ENCODE assay signal across 1 cellular context in the genomic region with DNA sequence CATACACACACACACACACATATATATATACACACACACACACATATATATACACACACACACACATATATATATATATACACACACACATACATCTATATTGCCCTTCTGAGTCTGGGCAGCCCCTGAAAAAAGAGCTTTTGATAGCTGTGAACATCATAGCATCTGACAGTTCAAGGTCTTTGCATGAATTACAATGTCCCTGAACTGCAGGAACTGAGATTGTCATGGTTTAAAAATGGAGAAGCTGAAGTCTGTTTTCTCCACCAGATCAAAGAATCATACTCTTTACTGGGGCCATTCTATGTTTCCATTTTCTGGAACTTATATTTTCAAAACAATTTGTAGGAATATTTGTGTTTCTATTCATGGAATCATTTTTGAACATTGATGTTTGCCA.
TF ChIP-seq lines count a peak whose summit lies in the region.

No MANE protein-coding gene starts in this region.

TF ChIP-seq in GM23338, 12 proteins besides CTCF, POLR2A, EP300 and RAD21 (continued from another document):
- TF ChIP-seq, protein P1, sequence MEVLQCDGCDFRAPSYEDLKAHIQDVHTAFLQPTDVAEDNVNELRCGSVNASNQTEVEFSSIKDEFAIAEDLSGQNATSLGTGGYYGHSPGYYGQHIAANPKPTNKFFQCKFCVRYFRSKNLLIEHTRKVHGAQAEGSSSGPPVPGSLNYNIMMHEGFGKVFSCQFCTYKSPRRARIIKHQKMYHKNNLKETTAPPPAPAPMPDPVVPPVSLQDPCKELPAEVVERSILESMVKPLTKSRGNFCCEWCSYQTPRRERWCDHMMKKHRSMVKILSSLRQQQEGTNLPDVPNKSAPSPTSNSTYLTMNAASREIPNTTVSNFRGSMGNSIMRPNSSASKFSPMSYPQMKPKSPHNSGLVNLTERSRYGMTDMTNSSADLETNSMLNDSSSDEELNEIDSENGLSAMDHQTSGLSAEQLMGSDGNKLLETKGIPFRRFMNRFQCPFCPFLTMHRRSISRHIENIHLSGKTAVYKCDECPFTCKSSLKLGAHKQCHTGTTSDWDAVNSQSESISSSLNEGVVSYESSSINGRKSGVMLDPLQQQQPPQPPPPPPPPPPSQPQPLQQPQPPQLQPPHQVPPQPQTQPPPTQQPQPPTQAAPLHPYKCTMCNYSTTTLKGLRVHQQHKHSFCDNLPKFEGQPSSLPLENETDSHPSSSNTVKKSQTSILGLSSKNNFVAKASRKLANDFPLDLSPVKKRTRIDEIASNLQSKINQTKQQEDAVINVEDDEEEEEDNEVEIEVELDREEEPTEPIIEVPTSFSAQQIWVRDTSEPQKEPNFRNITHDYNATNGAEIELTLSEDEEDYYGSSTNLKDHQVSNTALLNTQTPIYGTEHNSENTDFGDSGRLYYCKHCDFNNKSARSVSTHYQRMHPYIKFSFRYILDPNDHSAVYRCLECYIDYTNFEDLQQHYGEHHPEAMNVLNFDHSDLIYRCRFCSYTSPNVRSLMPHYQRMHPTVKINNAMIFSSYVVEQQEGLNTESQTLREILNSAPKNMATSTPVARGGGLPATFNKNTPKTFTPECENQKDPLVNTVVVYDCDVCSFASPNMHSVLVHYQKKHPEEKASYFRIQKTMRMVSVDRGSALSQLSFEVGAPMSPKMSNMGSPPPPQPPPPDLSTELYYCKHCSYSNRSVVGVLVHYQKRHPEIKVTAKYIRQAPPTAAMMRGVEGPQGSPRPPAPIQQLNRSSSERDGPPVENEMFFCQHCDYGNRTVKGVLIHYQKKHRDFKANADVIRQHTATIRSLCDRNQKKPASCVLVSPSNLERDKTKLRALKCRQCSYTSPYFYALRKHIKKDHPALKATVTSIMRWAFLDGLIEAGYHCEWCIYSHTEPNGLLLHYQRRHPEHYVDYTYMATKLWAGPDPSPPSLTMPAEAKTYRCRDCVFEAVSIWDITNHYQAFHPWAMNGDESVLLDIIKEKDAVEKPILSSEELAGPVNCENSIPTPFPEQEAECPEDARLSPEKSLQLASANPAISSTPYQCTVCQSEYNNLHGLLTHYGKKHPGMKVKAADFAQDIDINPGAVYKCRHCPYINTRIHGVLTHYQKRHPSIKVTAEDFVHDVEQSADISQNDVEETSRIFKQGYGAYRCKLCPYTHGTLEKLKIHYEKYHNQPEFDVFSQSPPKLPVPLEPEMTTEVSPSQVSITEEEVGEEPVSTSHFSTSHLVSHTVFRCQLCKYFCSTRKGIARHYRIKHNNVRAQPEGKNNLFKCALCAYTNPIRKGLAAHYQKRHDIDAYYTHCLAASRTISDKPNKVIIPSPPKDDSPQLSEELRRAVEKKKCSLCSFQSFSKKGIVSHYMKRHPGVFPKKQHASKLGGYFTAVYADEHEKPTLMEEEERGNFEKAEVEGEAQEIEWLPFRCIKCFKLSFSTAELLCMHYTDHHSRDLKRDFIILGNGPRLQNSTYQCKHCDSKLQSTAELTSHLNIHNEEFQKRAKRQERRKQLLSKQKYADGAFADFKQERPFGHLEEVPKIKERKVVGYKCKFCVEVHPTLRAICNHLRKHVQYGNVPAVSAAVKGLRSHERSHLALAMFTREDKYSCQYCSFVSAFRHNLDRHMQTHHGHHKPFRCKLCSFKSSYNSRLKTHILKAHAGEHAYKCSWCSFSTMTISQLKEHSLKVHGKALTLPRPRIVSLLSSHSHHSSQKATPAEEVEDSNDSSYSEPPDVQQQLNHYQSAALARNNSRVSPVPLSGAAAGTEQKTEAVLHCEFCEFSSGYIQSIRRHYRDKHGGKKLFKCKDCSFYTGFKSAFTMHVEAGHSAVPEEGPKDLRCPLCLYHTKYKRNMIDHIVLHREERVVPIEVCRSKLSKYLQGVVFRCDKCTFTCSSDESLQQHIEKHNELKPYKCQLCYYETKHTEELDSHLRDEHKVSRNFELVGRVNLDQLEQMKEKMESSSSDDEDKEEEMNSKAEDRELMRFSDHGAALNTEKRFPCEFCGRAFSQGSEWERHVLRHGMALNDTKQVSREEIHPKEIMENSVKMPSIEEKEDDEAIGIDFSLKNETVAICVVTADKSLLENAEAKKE (CRISPR knock-in tag; IDR thresholded peaks at IDR 0.05), result no peak
- TF ChIP-seq ZNF331 (CRISPR knock-in tag; IDR thresholded peaks at IDR 0.05; ENCODE audit: low read depth) (no peak), POLR2AphosphoS5 (IDR thresholded peaks at IDR 0.05; ENCODE audit: low read depth) (no peak), REST (IDR thresholded peaks at IDR 0.05; ENCODE audit: unreplicated experiment) (no peak), EZH2phosphoT487 (IDR thresholded peaks at IDR 0.05; ENCODE audit: unreplicated experiment) (no peak), CREB1 (CRISPR knock-in tag; IDR thresholded peaks at IDR 0.05; ENCODE audit: low read depth) (no peak), JUNB (IDR thresholded peaks at IDR 0.05; ENCODE audit: unreplicated experiment) (no peak)
- TF ChIP-seq, protein P2, sequence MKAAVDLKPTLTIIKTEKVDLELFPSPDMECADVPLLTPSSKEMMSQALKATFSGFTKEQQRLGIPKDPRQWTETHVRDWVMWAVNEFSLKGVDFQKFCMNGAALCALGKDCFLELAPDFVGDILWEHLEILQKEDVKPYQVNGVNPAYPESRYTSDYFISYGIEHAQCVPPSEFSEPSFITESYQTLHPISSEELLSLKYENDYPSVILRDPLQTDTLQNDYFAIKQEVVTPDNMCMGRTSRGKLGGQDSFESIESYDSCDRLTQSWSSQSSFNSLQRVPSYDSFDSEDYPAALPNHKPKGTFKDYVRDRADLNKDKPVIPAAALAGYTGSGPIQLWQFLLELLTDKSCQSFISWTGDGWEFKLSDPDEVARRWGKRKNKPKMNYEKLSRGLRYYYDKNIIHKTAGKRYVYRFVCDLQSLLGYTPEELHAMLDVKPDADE (IDR thresholded peaks at IDR 0.05), result no peak
